In the genomic region with DNA sequence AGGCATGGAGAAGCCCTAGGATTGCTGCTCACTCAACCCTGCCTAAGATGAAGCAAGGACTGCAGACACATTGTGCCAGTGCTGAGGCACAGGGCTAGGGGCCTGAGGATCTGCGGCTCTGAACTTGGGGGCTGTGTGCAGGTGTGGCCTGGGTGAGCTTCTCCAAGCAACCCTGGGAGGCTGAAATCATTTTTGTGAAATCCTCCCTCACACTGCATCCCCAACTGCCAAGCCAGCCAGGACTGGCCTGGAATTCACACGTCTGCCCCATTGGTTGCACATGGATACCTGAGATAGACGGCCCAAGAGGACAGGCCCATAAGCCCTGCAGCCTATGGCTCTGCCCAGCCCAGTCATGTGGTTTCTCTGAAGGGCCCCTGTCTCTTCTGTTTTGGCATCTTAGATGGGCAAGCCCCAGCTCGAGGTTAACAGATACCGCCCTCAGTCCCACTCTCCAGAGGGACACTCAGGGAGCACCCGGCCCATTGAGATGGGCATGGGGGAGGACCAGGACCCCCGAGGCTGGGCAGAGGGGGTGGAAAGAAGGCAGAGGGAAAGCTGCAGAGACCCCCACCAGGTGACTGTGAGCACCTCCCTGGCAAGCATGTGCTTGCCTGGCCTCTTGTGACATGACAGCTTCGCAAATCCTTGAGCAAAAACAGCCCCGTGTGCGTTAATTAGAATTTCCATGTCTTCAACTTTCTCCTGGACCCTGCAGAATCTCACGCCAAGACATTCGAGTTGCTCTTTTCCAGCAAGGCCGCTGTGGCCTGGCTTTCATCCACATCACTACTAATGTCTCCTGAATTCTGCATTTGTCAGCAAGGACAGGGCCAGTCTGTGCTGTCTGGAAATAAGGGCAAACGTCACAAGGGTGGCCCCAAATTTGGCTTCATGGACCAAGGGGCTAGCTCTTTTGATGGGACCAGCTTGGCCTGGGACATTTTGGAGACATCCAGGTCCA, we compare ENCODE assay signal across 1 cellular context.
TF ChIP-seq lines count a peak whose summit lies in the region.

No MANE protein-coding gene starts in this region.

TF ChIP-seq in IMR-90, 13 proteins besides CTCF, POLR2A, EP300 and RAD21 (continued from another document):
- TF ChIP-seq MAZ (IDR thresholded peaks at IDR 0.05; ENCODE audit: borderline replicate concordance, low read depth, low read length) (no peak), BHLHE40 (IDR thresholded peaks at IDR 0.05; ENCODE audit: low read depth, low read length) (no peak), CHD1 (IDR thresholded peaks at IDR 0.05; ENCODE audit: low read depth, low read length) (no peak), MAFK (IDR thresholded peaks at IDR 0.05; ENCODE audit: low read depth, low read length) (no peak), FOS (IDR thresholded peaks at IDR 0.05; ENCODE audit: low read depth, low read length) (no peak), CEBPB (IDR thresholded peaks at IDR 0.05; ENCODE audit: low read depth, low read length) (no peak), SMC3 (IDR thresholded peaks at IDR 0.05; ENCODE audit: low read depth, low read length) (no peak), RCOR1 (IDR thresholded peaks at IDR 0.05; ENCODE audit: insufficient replicate concordance, low read length) (no peak), RFX5 (IDR thresholded peaks at IDR 0.05; ENCODE audit: low read depth, low read length) (no peak)
- TF ChIP-seq, protein P1, sequence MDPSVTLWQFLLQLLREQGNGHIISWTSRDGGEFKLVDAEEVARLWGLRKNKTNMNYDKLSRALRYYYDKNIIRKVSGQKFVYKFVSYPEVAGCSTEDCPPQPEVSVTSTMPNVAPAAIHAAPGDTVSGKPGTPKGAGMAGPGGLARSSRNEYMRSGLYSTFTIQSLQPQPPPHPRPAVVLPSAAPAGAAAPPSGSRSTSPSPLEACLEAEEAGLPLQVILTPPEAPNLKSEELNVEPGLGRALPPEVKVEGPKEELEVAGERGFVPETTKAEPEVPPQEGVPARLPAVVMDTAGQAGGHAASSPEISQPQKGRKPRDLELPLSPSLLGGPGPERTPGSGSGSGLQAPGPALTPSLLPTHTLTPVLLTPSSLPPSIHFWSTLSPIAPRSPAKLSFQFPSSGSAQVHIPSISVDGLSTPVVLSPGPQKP (IDR thresholded peaks at IDR 0.05; ENCODE audit: borderline replicate concordance, low read depth, low read length), result no peak
- TF ChIP-seq, protein P2, sequence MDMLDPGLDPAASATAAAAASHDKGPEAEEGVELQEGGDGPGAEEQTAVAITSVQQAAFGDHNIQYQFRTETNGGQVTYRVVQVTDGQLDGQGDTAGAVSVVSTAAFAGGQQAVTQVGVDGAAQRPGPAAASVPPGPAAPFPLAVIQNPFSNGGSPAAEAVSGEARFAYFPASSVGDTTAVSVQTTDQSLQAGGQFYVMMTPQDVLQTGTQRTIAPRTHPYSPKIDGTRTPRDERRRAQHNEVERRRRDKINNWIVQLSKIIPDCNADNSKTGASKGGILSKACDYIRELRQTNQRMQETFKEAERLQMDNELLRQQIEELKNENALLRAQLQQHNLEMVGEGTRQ (IDR thresholded peaks at IDR 0.05; ENCODE audit: low read depth, low read length), result no peak
TF ChIP-seq in IMR-90: peak in this region for 0.
